8 cellular contexts compared by ENCODE assay signal in genomic region chr12:116236148-116236731, GRCh38. TPM values are rescaled to one million over a fixed set of nuclear protein-coding genes. Genes with fewer than 3 reads are reported as not detected.
A peak's percentile ranks its signal among the peaks of the same experiment; 100 is the strongest.
DNase-seq lines count a peak whose midpoint lies in the region; ATAC-seq and TF ChIP-seq lines count a peak whose summit lies in the region.

No MANE protein-coding gene starts in this region.

- ATAC-seq in GM18868 (IDR thresholded peaks at IDR 0.05; ENCODE audit: unreplicated experiment) (peak; percentile 65), HG03135 (IDR thresholded peaks at IDR 0.05; ENCODE audit: unreplicated experiment) (no peak)

- WGBS in endodermal cell (ENCODE audit: insufficient coverage in 1 of 2, insufficient read length in 1 of 2), 2 experiments = 28 to 50% methylated on average over 2 of the region's 3 CpGs

- peak; percentile 63 for TF ChIP-seq CTCF in AG09319 (IDR thresholded peaks at IDR 0.05; ENCODE audit: low read depth, low read length)
- peak; percentile 77 for TF ChIP-seq CTCF in endodermal cell (conservative IDR thresholded peaks at IDR 0.05)

- no peak overlapping the region for H3K4me3 ChIP-seq in endodermal cell (ENCODE audit: low read length)

- peak overlapping the region; percentile 52 for H3K27ac Mint-ChIP-seq in endodermal cell

- H3K27me3 Mint-ChIP-seq in endodermal cell (ENCODE audit: insufficient read depth) = no peaks in the 10 kb centered on the region

- H3K36me3 ChIP-seq in endodermal cell (ENCODE audit: control insufficient read depth, insufficient read depth, low read length) = peaks cover 31% of the 10 kb centered on the region

- peaks cover 9% of the 10 kb centered on the region for H3K36me3 Mint-ChIP-seq in endodermal cell (ENCODE audit: low read depth)

- H3K9me3 Mint-ChIP-seq in endodermal cell = no peaks in the 10 kb centered on the region

- no peaks in the 10 kb centered on the region for H3K9me3 ChIP-seq in endodermal cell (ENCODE audit: control insufficient read depth, low read length)

- no peak overlapping the region for H3K9ac ChIP-seq in endodermal cell (ENCODE audit: extremely low read depth, low read length, poor library complexity, severe bottlenecking)

- H3K4me1 ChIP-seq in endodermal cell (ENCODE audit: control insufficient read depth, insufficient read depth, low read length) = peaks cover 8% of the 10 kb centered on the region

- no peaks in the 10 kb centered on the region for H3K27me3 ChIP-seq in endodermal cell (ENCODE audit: control insufficient read depth, insufficient read depth, low read length, poor library complexity, severe bottlenecking)

- H3K27ac ChIP-seq in endodermal cell (ENCODE audit: low read depth, low read length) (no peak overlapping the region), substantia nigra (ENCODE audit: low read depth, low read length, poor library complexity, severe bottlenecking) (no peak overlapping the region)

- DNase-seq in AG09319 (ENCODE audit: extremely low read depth, low read depth) (no peak), NCI-H2196 treated with DMSO at 0.1 percent for 48 hours (lab: John Stamatoyannopoulos, UW; ENCODE audit: unreplicated experiment) (peak; percentile 58), endodermal cell (peak; percentile 76), myocyte (ENCODE audit: low read depth) (peak; percentile 59), substantia nigra (lab: John Stamatoyannopoulos, UW) (peak in 34 of 49 donors; percentile 0 to 64 (median 29))
- DNase-seq in activated CD4-positive, alpha-beta T cell treated with anti-CD3 and anti-CD28 coated beads for 48 hours = peak; percentile 27

- peaks cover 16% of the 10 kb centered on the region for H3K4me1 Mint-ChIP-seq in endodermal cell

- no peak overlapping the region for H3K4me3 Mint-ChIP-seq in endodermal cell

RNA-seq across cellular contexts. Expression of gene MED13L, which starts 41.3 kb away (rescaled TPM):
- total RNA-seq in endodermal cell (100 to 1,000 TPM; 101 to 111 TPM), myocyte (80.2 and 83.0 TPM in 2 replicates)
- polyA plus RNA-seq in endodermal cell (2013, experiment 1 of 2) = 44.3 TPM
- polyA plus RNA-seq in endodermal cell (2013, experiment 2 of 2) = 44.0 TPM
- polyA plus RNA-seq in myocyte (2012) = 22.7 TPM
